Comparison of ENCODE assay signal across 23 cellular contexts in the genomic region with DNA sequence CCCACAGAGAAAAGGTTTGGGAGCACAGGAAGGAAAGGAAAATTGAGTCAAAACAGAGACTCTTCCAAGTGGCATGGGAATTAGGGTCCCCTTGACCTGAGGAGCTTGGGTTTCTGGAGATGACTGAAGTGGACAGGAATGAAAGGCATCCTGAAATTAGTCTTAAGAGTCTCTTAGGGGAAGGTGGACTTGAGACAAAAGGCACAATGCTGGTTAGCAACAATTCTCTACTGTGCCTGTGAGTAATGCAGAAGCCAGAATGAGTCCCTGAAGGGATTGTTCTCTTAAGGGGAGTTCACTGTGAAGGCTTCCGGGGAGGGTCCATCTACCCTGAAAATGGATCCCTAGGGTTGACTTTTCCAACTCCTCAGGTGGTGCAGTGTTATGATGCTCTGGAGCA. TPM values are rescaled to one million over a fixed set of nuclear protein-coding genes. Genes with fewer than 3 reads are reported as not detected.
A peak's percentile ranks its signal among the peaks of the same experiment; 100 is the strongest.
DNase-seq lines count a peak whose midpoint lies in the region; ATAC-seq lines count a peak whose summit lies in the region.
"Had no signal": no experiment of that assay in that cellular context is flagged by ENCODE, and none has a peak within 500 bp of the region (broad histone marks: within the 10 kb centered on the region; RNA-seq: fewer than 3 reads in every experiment).

No MANE protein-coding gene starts in this region.

- H3K4ac ChIP-seq in neuronal stem cell (ENCODE audit: low read length): no peak overlapping the region

- no peak overlapping the region for H4K91ac ChIP-seq in neuronal stem cell (ENCODE audit: low read depth, low read length, poor library complexity)

- H3K4me2 ChIP-seq in neuronal stem cell (ENCODE audit: insufficient read depth, low read length, poor library complexity, severe bottlenecking): no peak overlapping the region
- H3K4me2 ChIP-seq: A549 had no signal

- H3K4me1 ChIP-seq in neuronal stem cell (ENCODE audit: control insufficient read depth in 2 of 2, insufficient read depth in 1 of 2, low read depth in 1 of 2, low read length in 2 of 2): no peaks in the 10 kb centered on the region

- H2BK5ac ChIP-seq in neuronal stem cell (ENCODE audit: low read length): no peak overlapping the region

- no peak overlapping the region for H2BK15ac ChIP-seq in neuronal stem cell (ENCODE audit: low read length)

- H3K9me3 ChIP-seq in neuronal stem cell (replicated peaks in 1 of 2; ENCODE audit: control insufficient read depth in 2 of 2, insufficient read depth in 1 of 2, low read depth in 1 of 2, low read length in 2 of 2): peaks cover 0 to 4% of the 10 kb centered on the region in 2 donors

- ATAC-seq in Right ventricle myocardium inferior: no peak
- no peak for ATAC-seq in GM21528 (IDR thresholded peaks at IDR 0.05; ENCODE audit: low FRiP score, unreplicated experiment)
- ATAC-seq: A549 had no signal

- H3K9ac ChIP-seq in neuronal stem cell (ENCODE audit: low read depth, low read length, poor library complexity): no peak overlapping the region

- H2AFZ ChIP-seq in neuronal stem cell (ENCODE audit: low read length): no peak overlapping the region

- no peak overlapping the region for H3K23ac ChIP-seq in neuronal stem cell (ENCODE audit: low read depth, low read length, poor library complexity)

- peak overlapping the region in 1 of 2 donors; percentile 11 for H3K4me3 ChIP-seq in neuronal stem cell (ENCODE audit: low read length in 2 of 2)
- H3K4me3 ChIP-seq: A549 had no signal

- no peak overlapping the region for H3K27ac ChIP-seq in neuronal stem cell (replicated peaks; ENCODE audit: low read length)
- H3K27ac ChIP-seq: A549 had no signal

- WGBS in neuronal stem cell (ENCODE audit: extremely low coverage in 2 of 2, insufficient read length in 2 of 2, insufficient replicate concordance in 1 of 2), 2 donors: no CpG with 5 or more reads among the region's 1 CpG

- H3K36me3 ChIP-seq in neuronal stem cell (replicated peaks in 1 of 2; ENCODE audit: control insufficient read depth in 2 of 2, insufficient read depth in 2 of 2, low read length in 2 of 2): no peaks in the 10 kb centered on the region

- no peak overlapping the region for H4K8ac ChIP-seq in neuronal stem cell (ENCODE audit: low read depth, low read length)

- no peak overlapping the region for H2AK5ac ChIP-seq in neuronal stem cell (ENCODE audit: low read depth, low read length)

- H3K79me1 ChIP-seq in neuronal stem cell (ENCODE audit: low read depth, low read length): no peaks in the 10 kb centered on the region

- intact Hi-C loops in Right ventricle myocardium inferior (cut with DNase I): no loop called here

- no peak overlapping the region for H3K14ac ChIP-seq in neuronal stem cell (ENCODE audit: low read length)

- peaks cover 0 to 5% (median 0%) of the 10 kb centered on the region in 3 experiments for H3K27me3 ChIP-seq in neuronal stem cell (ENCODE audit: control insufficient read depth in 3 of 3, insufficient read depth in 3 of 3, low read depth in 1 of 3, low read length in 3 of 3)

- no peak overlapping the region for H2BK120ac ChIP-seq in neuronal stem cell (ENCODE audit: low read depth, low read length)

- H2BK12ac ChIP-seq in neuronal stem cell (ENCODE audit: low read length): no peak overlapping the region

- DNase-seq in EL: peak; percentile 69
- DNase-seq in M059J (ENCODE audit: low read depth): peak; percentile 70
- peak; percentile 17 for DNase-seq in glomerular visceral epithelial cell (ENCODE audit: extremely low spot score)
- DNase-seq in renal cortical epithelial cell (ENCODE audit: low read depth): peak; percentile 62
- no peak for DNase-seq in H4 (ENCODE audit: low spot score)
- no peak for DNase-seq in Right ventricle myocardium inferior (ENCODE audit: missing footprints)
- DNase-seq in neuronal stem cell (ENCODE audit: low spot score): no peak
- DNase-seq: Caco-2; CD4-positive, alpha-beta T cell; HCEC 1CT; Kasumi-1; MM.1S; NCI-H1092; NCI-H146; NCI-H2081 treated with DMSO at 0.1 percent for 48 hours; NCI-H510A; NCI-H748 treated with DMSO at 0.1 percent for 48 hours; NK-92 treated with Interleukin-12 subunit alpha and Interleukin-12 subunit beta, amount 100 ng/mL, for 24 hours; SIG-M5 had no signal

- no peak overlapping the region for H3K18ac ChIP-seq in neuronal stem cell (ENCODE audit: low read length)

RNA-seq across cellular contexts. Expression of a gene that starts 58.4 kb away (rescaled TPM):
- not detected in 2 replicates for total RNA-seq in M059J (2014; rRNA removed; shearing (Covaris generic))
- total RNA-seq in renal cortical epithelial cell: 19.6 and 57.1 TPM in 2 replicates
- total RNA-seq in H4 (2014; rRNA removed; shearing (Covaris generic)): not detected in 2 replicates
- total RNA-seq in Right ventricle myocardium inferior: not detected
- polyA plus RNA-seq in neuronal stem cell (2013, experiment 1 of 2): not detected
- not detected for polyA plus RNA-seq in neuronal stem cell (2013, experiment 2 of 2)
- total RNA-seq: Caco-2; CD4-positive, alpha-beta T cell; OCI-LY7; RPMI7951 had no signal

Comparison
In these comparisons a context has a peak if more than half of its experiments do, and no peak if none do; other contexts are left out.
1. DNase-seq: peak in EL (single experiment), M059J (single experiment), glomerular visceral epithelial cell (single experiment) and renal cortical epithelial cell (single experiment); none in H4 (single experiment), Right ventricle myocardium inferior (single experiment) and neuronal stem cell (single experiment).
2. RNA of a gene that starts 58.4 kb away (total RNA-seq): 19.6 to 57.1 TPM in renal cortical epithelial cell; not detected in M059J, not detected in H4 and not detected in Right ventricle myocardium inferior (single experiment); every median in the first group is over 10 times any median in the second.